Comparison of ENCODE assay signal across 25 cellular contexts in the genomic region with DNA sequence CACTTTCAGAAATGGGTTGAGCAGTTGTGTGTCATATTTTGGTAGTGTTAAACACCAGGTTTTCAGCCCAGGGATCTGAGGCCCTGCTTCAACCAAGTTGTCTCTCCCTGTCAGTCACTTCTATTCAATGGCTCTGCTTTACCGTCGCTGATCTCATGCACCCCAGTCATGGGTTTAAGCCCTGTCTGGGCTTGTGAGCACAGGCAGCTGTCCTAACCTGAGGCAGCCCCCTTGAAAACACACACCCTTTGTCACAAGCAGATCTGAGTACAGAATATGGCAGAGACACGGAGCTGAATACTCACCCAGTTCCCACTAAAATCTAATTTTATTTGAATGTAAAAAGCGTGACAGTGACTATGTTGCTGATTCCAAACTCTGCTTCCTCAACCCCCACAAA.
"Had no signal": no experiment of that assay in that cellular context is flagged by ENCODE, and none has a peak within 500 bp of the region (broad histone marks: within the 10 kb centered on the region; RNA-seq: fewer than 3 reads in every experiment).

No MANE protein-coding gene starts in this region.

- H3K9me3 ChIP-seq: esophagus muscularis mucosa, gastroesophageal sphincter, right lobe of liver, transverse colon had no signal

- DNase-seq: activated CD4-positive, alpha-beta T cell treated with anti-CD3 and anti-CD28 coated beads for 36 hours; activated CD4-positive, alpha-beta T cell treated with anti-CD3 and anti-CD28 coated beads, Interleukin-2, amount 50 U/mL, for 4 hours; activated CD8-positive, alpha-beta memory T cell treated with anti-CD3 and anti-CD28 coated beads for 24 hours; activated CD8-positive, alpha-beta memory T cell treated with anti-CD3 and anti-CD28 coated beads, Interleukin-2, amount 50 U/mL, for 4 hours; activated T-cell treated with anti-CD3 and anti-CD28 coated beads, Interleukin-2, amount 50 U/mL, for 24 hours; aorta; central memory CD4-positive, alpha-beta T cell; dermis blood vessel endothelial cell; effector CD8-positive, alpha-beta T cell; islet precursor cell; left colon; mesenchymal stem cell; naive thymus-derived CD8-positive, alpha-beta T cell; right lobe of liver; small intestine; stimulated activated CD4-positive, alpha-beta T cell treated with anti-CD3 and anti-CD28 coated beads, Interleukin-15, amount 100 ng/mL, for 24 hours; stimulated activated CD8-positive, alpha-beta memory T cell treated with anti-CD3 and anti-CD28 coated beads, Interleukin-4, amount 100 ng/mL, for 48 hours; stimulated activated naive B cell treated with anti-CD40 and anti-IgM and Interleukin-4, amounts not matched to agents 10 μg/mL and 1 μg/mL and 100 μg/mL, for 72 hours; T-cell; transverse colon had no signal

- H3K27me3 ChIP-seq: esophagus muscularis mucosa, gastroesophageal sphincter, right lobe of liver, transverse colon had no signal

- ATAC-seq: activated CD4-positive, alpha-beta T cell treated with anti-CD3 and anti-CD28 coated beads for 36 hours; activated naive CD4-positive, alpha-beta T cell treated with anti-CD3 and anti-CD28 coated beads, Interleukin-2, amount 50 U/mL, for 72 hours; activated T-helper 17 cell treated with anti-CD3 and anti-CD28 coated beads, Interleukin-2, amount 50 U/mL, for 72 hours; gastroesophageal sphincter; left colon; naive thymus-derived CD8-positive, alpha-beta T cell; right lobe of liver; stimulated activated naive B cell treated with anti-CD40 and anti-IgM and Interleukin-4, amounts not matched to agents 10 μg/mL and 1 μg/mL and 100 μg/mL, for 72 hours; T-cell had no signal

- H3K4me3 Mint-ChIP-seq: activated CD4-positive, alpha-beta T cell treated with anti-CD3 and anti-CD28 coated beads for 36 hours; activated T-cell treated with anti-CD3 and anti-CD28 coated beads, Interleukin-2, amount 50 U/mL, for 24 hours; activated T-helper 17 cell treated with anti-CD3 and anti-CD28 coated beads, Interleukin-2, amount 50 U/mL, for 72 hours; brain; naive thymus-derived CD8-positive, alpha-beta T cell; stimulated activated naive B cell treated with anti-CD40 and anti-IgM and Interleukin-4, amounts not matched to agents 10 μg/mL and 1 μg/mL and 100 μg/mL, for 72 hours; T-cell had no signal

- H3K4me3 ChIP-seq: esophagus muscularis mucosa, gastroesophageal sphincter, right lobe of liver, transverse colon had no signal

- H3K27ac Mint-ChIP-seq: activated CD4-positive, alpha-beta T cell treated with anti-CD3 and anti-CD28 coated beads for 36 hours; activated naive CD4-positive, alpha-beta T cell treated with anti-CD3 and anti-CD28 coated beads, Interleukin-2, amount 50 U/mL, for 72 hours; activated T-cell treated with anti-CD3 and anti-CD28 coated beads, Interleukin-2, amount 50 U/mL, for 24 hours; activated T-helper 17 cell treated with anti-CD3 and anti-CD28 coated beads, Interleukin-2, amount 50 U/mL, for 72 hours; naive thymus-derived CD8-positive, alpha-beta T cell; stimulated activated naive B cell treated with anti-CD40 and anti-IgM and Interleukin-4, amounts not matched to agents 10 μg/mL and 1 μg/mL and 100 μg/mL, for 72 hours; T-cell had no signal

- H3K27ac ChIP-seq: esophagus muscularis mucosa, gastroesophageal sphincter, right lobe of liver had no signal

- H3K27me3 Mint-ChIP-seq: activated T-cell treated with anti-CD3 and anti-CD28 coated beads, Interleukin-2, amount 50 U/mL, for 24 hours; activated T-helper 17 cell treated with anti-CD3 and anti-CD28 coated beads, Interleukin-2, amount 50 U/mL, for 72 hours; brain; T-cell had no signal

- H3K4me1 ChIP-seq: right lobe of liver had no signal

- H3K9me3 Mint-ChIP-seq: activated T-cell treated with anti-CD3 and anti-CD28 coated beads, Interleukin-2, amount 50 U/mL, for 24 hours had no signal

- H3K36me3 ChIP-seq: esophagus muscularis mucosa, gastroesophageal sphincter, right lobe of liver, transverse colon had no signal

- H3K36me3 Mint-ChIP-seq: activated naive CD4-positive, alpha-beta T cell treated with anti-CD3 and anti-CD28 coated beads, Interleukin-2, amount 50 U/mL, for 72 hours; brain; naive thymus-derived CD8-positive, alpha-beta T cell; stimulated activated naive B cell treated with anti-CD40 and anti-IgM and Interleukin-4, amounts not matched to agents 10 μg/mL and 1 μg/mL and 100 μg/mL, for 72 hours; T-cell had no signal

- H3K4me1 Mint-ChIP-seq: activated CD4-positive, alpha-beta T cell treated with anti-CD3 and anti-CD28 coated beads for 36 hours; activated T-helper 17 cell treated with anti-CD3 and anti-CD28 coated beads, Interleukin-2, amount 50 U/mL, for 72 hours; naive thymus-derived CD8-positive, alpha-beta T cell; stimulated activated naive B cell treated with anti-CD40 and anti-IgM and Interleukin-4, amounts not matched to agents 10 μg/mL and 1 μg/mL and 100 μg/mL, for 72 hours; T-cell had no signal
